In the genomic region with DNA sequence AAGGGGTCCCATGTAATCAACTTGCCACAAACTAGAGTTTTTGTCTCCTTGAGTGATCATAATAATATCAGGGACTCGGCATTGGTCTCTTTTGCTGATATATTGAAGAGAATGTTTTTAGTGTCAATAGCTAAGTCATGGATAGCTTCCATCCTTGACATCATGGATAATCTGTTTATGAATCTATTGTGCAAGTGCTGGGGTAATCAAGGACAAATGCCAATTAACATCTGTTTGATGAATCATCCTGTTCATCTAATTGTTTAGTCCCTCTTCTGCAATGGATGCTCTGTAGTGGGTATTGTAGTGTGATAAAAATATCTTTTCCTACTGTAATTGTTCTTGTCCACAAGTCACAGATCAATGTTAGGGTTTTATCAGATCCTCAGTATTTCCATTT, we compare ENCODE assay signal across 20 cellular contexts.
DNase-seq lines count a peak whose midpoint lies in the region; ATAC-seq and TF ChIP-seq lines count a peak whose summit lies in the region.
"Had no signal": no experiment of that assay in that cellular context is flagged by ENCODE, and none has a peak within 500 bp of the region (broad histone marks: within the 10 kb centered on the region; RNA-seq: fewer than 3 reads in every experiment).

No MANE protein-coding gene starts in this region.

- no peaks in the 10 kb centered on the region for H3K27me3 ChIP-seq in dorsolateral prefrontal cortex
- H3K27me3 ChIP-seq in layer of hippocampus (ENCODE audit: control insufficient read depth, insufficient read depth, low read length), result no peaks in the 10 kb centered on the region
- no peaks in the 10 kb centered on the region for H3K27me3 ChIP-seq in body of pancreas

- no peak for ATAC-seq in body of pancreas
- no peak for ATAC-seq in Right ventricle myocardium superior (ENCODE audit: poor library complexity)
- ATAC-seq: GM23338, HepG2 had no signal

- intact Hi-C loops in dorsolateral prefrontal cortex (cut with DNase I) (no loop called here), body of pancreas (cut with DNase I) (no loop called here), Right ventricle myocardium superior (cut with DNase I) (no loop called here)

- WGBS in body of pancreas, 2 donors, result 75 to 92% methylated on average over 1 of the region's 1 CpG

- TF ChIP-seq CTCF in dorsolateral prefrontal cortex (IDR thresholded peaks at IDR 0.05 in 54 of 56, conservative IDR thresholded peaks at IDR 0.05 in 2 of 56; ENCODE audit: low read depth in 1 of 56, partially characterized antibody in 56 of 56) (no peak), body of pancreas (IDR thresholded peaks at IDR 0.05) (no peak)

- DNase-seq in Ammon's horn (ENCODE audit: low spot score) (peak; percentile 67), dorsolateral prefrontal cortex (no peak), substantia nigra (lab: John Stamatoyannopoulos, UW) (no peak), body of pancreas (no peak), Right ventricle myocardium superior (no peak)
- DNase-seq in activated CD4-positive, alpha-beta T cell treated with anti-CD3 and anti-CD28 coated beads, Interleukin-2, amount 50 U/mL, for 48 hours, result no peak
- DNase-seq: 8988T, ACHN, DMS153, H9, Karpas-422, NCI-H1092, NCI-H1436, NCI-H187 treated with DMSO at 0.1 percent for 48 hours, NCI-H2171 treated with DMSO at 0.1 percent for 48 hours, NCI-H345, NCI-H510A treated with DMSO at 0.1 percent for 48 hours had no signal

- no peak for TF ChIP-seq POLR2A in body of pancreas (IDR thresholded peaks at IDR 0.05)

- H3K4me3 ChIP-seq in dorsolateral prefrontal cortex (peak overlapping the region in 1 of 59 donors; percentile 11), body of pancreas (no peak overlapping the region)
- H3K4me3 ChIP-seq: GM23338 had no signal

- H3K27ac ChIP-seq in dorsolateral prefrontal cortex (peak overlapping the region in 58 of 59 donors; percentile 11 to 93 (median 82)), layer of hippocampus (ENCODE audit: low read depth, low read length) (peak overlapping the region; percentile 79), substantia nigra (ENCODE audit: low read depth, low read length, poor library complexity, severe bottlenecking) (peak overlapping the region; percentile 22), body of pancreas (no peak overlapping the region)

- no peaks in the 10 kb centered on the region for H3K4me1 ChIP-seq in body of pancreas

- H3K9me3 ChIP-seq in body of pancreas, result no peaks in the 10 kb centered on the region

- H3K36me3 ChIP-seq in body of pancreas (replicated peaks in 1 of 2; ENCODE audit: insufficient read depth in 1 of 2, low read depth in 2 of 2), result no peaks in the 10 kb centered on the region

Comparison
In these comparisons a context has a peak if more than half of its experiments do, and no peak if none do; other contexts are left out.
1. H3K27ac ChIP-seq: peak in dorsolateral prefrontal cortex (58 of 59), layer of hippocampus (single experiment) and substantia nigra (single experiment); none in body of pancreas (0 of 4).